In the genomic region with DNA sequence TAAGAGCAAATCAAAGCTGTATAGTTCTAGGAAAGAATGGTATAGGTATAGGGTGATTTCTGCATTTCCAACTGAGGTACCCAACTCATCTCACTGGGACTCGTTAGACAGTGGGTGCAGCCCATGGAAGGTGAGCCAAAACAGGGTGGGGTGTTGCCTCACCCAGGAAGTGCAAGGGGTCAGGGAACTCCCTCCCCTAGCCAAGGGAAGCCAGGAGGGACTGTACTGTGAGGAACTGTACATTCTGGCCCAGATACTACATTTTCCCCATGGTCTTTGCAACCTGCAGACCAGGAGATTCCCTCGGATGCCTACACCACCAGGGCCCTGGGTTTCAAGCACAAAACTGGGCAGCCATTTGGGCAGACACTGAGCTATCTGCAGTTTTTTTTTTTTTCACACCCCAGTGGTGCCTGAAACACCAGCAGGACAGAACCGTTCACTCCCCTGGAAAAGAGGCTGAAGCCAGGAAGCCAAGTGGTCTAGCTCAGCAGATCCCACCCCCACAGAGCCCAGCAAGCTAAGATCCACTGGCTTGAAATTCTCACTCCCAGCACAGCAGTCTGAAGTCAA, we compare ENCODE assay signal across 1 cellular context.
TF ChIP-seq lines count a peak whose summit lies in the region.
"Not testable (repeated sequence)": the region's sequence is repeated elsewhere in the genome, so short reads cannot be mapped to it uniquely, and the experiment has no call there.

No MANE protein-coding gene starts in this region.

TF ChIP-seq in HepG2, 621 proteins besides CTCF, POLR2A, EP300 and RAD21:
- TF ChIP-seq NCOA1 (CRISPR knock-in tag; IDR thresholded peaks at IDR 0.05) (0 out of 2 replicates have a peak, but pooled peaks have one; percentile 4), ZNF563 (CRISPR knock-in tag; IDR thresholded peaks at IDR 0.05) (peak; percentile 57; the same call in 1 of the 2 replicates), MEF2D (CRISPR knock-in tag; IDR thresholded peaks at IDR 0.05) (0 out of 2 replicates have a peak, but pooled peaks have one; percentile 20), ZMYM3 (CRISPR knock-in tag; IDR thresholded peaks at IDR 0.05) (0 out of 2 replicates have a peak, but pooled peaks have one; percentile 13), ZNF788 (CRISPR knock-in tag; IDR thresholded peaks at IDR 0.05; ENCODE audit: borderline replicate concordance) (0 out of 2 replicates have a peak, but pooled peaks have one; percentile 29), ZSCAN31 (CRISPR knock-in tag; IDR thresholded peaks at IDR 0.05; ENCODE audit: low read depth) (0 out of 2 replicates have a peak, but pooled peaks have one; percentile 25), ZNF598 (CRISPR knock-in tag; IDR thresholded peaks at IDR 0.05; ENCODE audit: borderline replicate concordance) (0 out of 2 replicates have a peak, but pooled peaks have one; percentile 57), PHF21A (CRISPR knock-in tag; IDR thresholded peaks at IDR 0.05) (0 out of 2 replicates have a peak, but pooled peaks have one; percentile 37), PITX1 (CRISPR knock-in tag; IDR thresholded peaks at IDR 0.05) (peak; percentile 28; the same call in 1 of the 2 replicates), SOX6 (CRISPR knock-in tag; IDR thresholded peaks at IDR 0.05) (peak; percentile 23; the same call in 1 of the 2 replicates), PHF8 (CRISPR knock-in tag; IDR thresholded peaks at IDR 0.05) (peak; percentile 17; the same call in 1 of the 2 replicates), ETV5 (CRISPR knock-in tag; IDR thresholded peaks at IDR 0.05; ENCODE audit: borderline replicate concordance) (peak; percentile 25; the same call in 1 of the 2 replicates), ZNF446 (CRISPR knock-in tag; IDR thresholded peaks at IDR 0.05) (0 out of 2 replicates have a peak, but pooled peaks have one; percentile 42), ZNF274 (CRISPR knock-in tag; IDR thresholded peaks at IDR 0.05) (0 out of 2 replicates have a peak, but pooled peaks have one; percentile 51)
- TF ChIP-seq, protein P1, sequence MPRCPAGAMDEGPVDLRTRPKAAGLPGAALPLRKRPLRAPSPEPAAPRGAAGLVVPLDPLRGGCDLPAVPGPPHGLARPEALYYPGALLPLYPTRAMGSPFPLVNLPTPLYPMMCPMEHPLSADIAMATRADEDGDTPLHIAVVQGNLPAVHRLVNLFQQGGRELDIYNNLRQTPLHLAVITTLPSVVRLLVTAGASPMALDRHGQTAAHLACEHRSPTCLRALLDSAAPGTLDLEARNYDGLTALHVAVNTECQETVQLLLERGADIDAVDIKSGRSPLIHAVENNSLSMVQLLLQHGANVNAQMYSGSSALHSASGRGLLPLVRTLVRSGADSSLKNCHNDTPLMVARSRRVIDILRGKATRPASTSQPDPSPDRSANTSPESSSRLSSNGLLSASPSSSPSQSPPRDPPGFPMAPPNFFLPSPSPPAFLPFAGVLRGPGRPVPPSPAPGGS (CRISPR knock-in tag; IDR thresholded peaks at IDR 0.05) = 0 out of 2 replicates have a peak, but pooled peaks have one; percentile 33
- TF ChIP-seq, protein P2, sequence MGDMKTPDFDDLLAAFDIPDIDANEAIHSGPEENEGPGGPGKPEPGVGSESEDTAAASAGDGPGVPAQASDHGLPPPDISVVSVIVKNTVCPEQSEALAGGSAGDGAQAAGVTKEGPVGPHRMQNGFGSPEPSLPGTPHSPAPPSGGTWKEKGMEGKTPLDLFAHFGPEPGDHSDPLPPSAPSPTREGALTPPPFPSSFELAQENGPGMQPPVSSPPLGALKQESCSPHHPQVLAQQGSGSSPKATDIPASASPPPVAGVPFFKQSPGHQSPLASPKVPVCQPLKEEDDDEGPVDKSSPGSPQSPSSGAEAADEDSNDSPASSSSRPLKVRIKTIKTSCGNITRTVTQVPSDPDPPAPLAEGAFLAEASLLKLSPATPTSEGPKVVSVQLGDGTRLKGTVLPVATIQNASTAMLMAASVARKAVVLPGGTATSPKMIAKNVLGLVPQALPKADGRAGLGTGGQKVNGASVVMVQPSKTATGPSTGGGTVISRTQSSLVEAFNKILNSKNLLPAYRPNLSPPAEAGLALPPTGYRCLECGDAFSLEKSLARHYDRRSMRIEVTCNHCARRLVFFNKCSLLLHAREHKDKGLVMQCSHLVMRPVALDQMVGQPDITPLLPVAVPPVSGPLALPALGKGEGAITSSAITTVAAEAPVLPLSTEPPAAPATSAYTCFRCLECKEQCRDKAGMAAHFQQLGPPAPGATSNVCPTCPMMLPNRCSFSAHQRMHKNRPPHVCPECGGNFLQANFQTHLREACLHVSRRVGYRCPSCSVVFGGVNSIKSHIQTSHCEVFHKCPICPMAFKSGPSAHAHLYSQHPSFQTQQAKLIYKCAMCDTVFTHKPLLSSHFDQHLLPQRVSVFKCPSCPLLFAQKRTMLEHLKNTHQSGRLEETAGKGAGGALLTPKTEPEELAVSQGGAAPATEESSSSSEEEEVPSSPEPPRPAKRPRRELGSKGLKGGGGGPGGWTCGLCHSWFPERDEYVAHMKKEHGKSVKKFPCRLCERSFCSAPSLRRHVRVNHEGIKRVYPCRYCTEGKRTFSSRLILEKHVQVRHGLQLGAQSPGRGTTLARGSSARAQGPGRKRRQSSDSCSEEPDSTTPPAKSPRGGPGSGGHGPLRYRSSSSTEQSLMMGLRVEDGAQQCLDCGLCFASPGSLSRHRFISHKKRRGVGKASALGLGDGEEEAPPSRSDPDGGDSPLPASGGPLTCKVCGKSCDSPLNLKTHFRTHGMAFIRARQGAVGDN (CRISPR knock-in tag; IDR thresholded peaks at IDR 0.05) = 0 out of 2 replicates have a peak, but pooled peaks have one; percentile 45
- not testable (repeated sequence) for TF ChIP-seq SOX6 (IDR thresholded peaks at IDR 0.05)
- TF ChIP-seq, protein P3, sequence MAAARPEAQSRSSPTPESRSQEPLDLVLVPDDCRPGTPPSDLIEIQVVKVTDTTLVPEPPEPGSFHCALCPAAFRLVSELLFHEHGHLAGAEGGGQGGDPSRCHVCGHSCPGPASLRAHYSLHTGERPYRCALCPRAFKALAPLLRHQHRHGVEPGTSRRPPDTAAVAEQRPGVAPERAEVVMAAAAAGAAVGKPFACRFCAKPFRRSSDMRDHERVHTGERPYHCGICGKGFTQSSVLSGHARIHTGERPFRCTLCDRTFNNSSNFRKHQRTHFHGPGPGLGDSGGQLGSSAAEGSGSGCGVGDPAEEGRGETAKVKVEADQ (CRISPR knock-in tag; IDR thresholded peaks at IDR 0.05; ENCODE audit: borderline replicate concordance) = 0 out of 2 replicates have a peak, but pooled peaks have one; percentile 35
